9 cellular contexts compared by ENCODE assay signal in the genomic region with DNA sequence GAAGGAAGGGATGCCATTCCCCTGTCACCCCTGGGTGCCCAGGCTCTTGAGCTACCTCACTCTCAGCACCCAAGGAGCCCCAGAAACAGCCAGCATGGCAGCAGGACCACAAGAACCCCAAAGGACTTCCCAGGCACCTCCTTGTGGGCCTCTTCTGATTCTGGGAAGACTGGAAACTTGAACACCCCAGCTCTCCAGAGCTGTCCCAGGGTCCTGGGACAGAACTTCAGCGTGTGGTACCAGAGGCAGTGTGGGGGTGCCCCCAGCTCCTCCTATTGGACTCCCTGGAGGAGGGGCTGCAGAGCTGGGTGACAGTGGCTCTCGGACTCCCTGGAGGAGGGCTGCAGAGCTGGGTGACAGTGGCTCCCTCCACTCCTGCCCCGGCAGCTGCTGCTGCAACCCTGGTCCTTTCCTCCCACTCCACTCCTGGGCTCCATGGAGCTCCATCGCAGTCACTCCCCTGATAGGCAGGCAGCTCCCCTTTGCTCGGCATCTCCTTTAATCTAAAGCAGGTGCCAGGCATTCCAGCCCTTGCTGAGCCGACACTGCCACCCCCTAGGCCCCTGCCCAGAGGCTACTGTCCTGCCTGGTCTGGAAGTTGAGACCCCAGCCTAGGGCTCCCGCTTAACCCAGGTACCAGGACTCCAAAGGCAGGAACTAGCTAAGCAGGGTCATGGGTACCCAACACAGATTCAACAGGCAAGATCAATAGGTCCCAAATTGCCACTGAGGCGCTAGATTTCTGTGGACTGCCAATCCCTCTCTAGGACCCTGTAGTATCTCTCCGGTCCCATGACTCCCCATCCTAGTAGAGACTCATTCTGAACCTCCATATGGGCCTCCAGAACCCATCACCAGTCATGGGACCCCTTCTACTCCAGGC. TPM values are rescaled to one million over a fixed set of nuclear protein-coding genes. Genes with fewer than 3 reads are reported as not detected.
A peak's percentile ranks its signal among the peaks of the same experiment; 100 is the strongest.
DNase-seq lines count a peak whose midpoint lies in the region; FAIRE-seq and TF ChIP-seq lines count a peak whose summit lies in the region.
"Had no signal": no experiment of that assay in that cellular context is flagged by ENCODE, and none has a peak within 500 bp of the region (broad histone marks: within the 10 kb centered on the region; RNA-seq: fewer than 3 reads in every experiment).

No MANE protein-coding gene starts in this region.

- peaks cover 75% of the 10 kb centered on the region for H3K79me2 ChIP-seq in astrocyte (ENCODE audit: insufficient read depth, low read length)
- H3K79me2 ChIP-seq in keratinocyte (ENCODE audit: control insufficient read depth, insufficient read depth, low read length), result peaks cover 66% of the 10 kb centered on the region

- H3K36me3 ChIP-seq in astrocyte (ENCODE audit: insufficient read depth, low read length) (no peaks in the 10 kb centered on the region), keratinocyte (ENCODE audit: control insufficient read depth in 2 of 2, extremely low read depth in 1 of 2, insufficient read depth in 2 of 2, low read length in 2 of 2) (peaks cover 3 to 16% of the 10 kb centered on the region in 2 experiments), stomach smooth muscle (ENCODE audit: control insufficient read depth in 2 of 2, insufficient read depth in 2 of 2, low read length in 2 of 2) (no peaks in the 10 kb centered on the region)

- H3K4me2 ChIP-seq in astrocyte (ENCODE audit: low read length) (peak overlapping the region; percentile 98), keratinocyte (ENCODE audit: control insufficient read depth, extremely low read depth, insufficient read depth, low read depth, low read length) (peak overlapping the region; percentile 83)

- peaks cover 68% of the 10 kb centered on the region for H3K4me1 ChIP-seq in astrocyte (ENCODE audit: insufficient read depth, low read length)
- peaks cover 55% of the 10 kb centered on the region for H3K4me1 ChIP-seq in keratinocyte (ENCODE audit: control insufficient read depth, extremely low read depth, insufficient read depth, low read length)
- peaks cover 79% of the 10 kb centered on the region for H3K4me1 ChIP-seq in stomach smooth muscle (ENCODE audit: control insufficient read depth, insufficient read depth, low read length)

- peak overlapping the region; percentile 95 for H3K4me3 Mint-ChIP-seq in astrocyte (ENCODE audit: unreplicated experiment)

- peak; percentile 23 for DNase-seq in HT-29 (ENCODE audit: low spot score)
- DNase-seq in astrocyte (ENCODE audit: low read depth), result no peak
- no peak for DNase-seq in keratinocyte (ENCODE audit: low read depth, low spot score)
- no peak for DNase-seq in NCI-H526 (lab: John Stamatoyannopoulos, UW)
- DNase-seq in CD1c-positive myeloid dendritic cell (ENCODE audit: extremely low spot score), result no peak
- DNase-seq in NCI-H128 (lab: John Stamatoyannopoulos, UW; ENCODE audit: unreplicated experiment), result no peak
- DNase-seq: activated CD4-positive, alpha-beta T cell treated with anti-CD3 and anti-CD28 coated beads for 1 hour; stimulated activated CD4-positive, alpha-beta T cell treated with anti-CD3 and anti-CD28 coated beads, Interleukin-15, amount 100 ng/mL, for 24 hours had no signal

- H4K20me1 ChIP-seq in astrocyte (ENCODE audit: insufficient read depth, low read length) (peaks cover 52% of the 10 kb centered on the region), keratinocyte (ENCODE audit: control insufficient read depth, extremely low read depth, insufficient read depth, low read length) (peaks cover 8% of the 10 kb centered on the region)

- peak overlapping the region; percentile 83 for H3K27ac Mint-ChIP-seq in astrocyte (ENCODE audit: unreplicated experiment)

- peak overlapping the region; percentile 96 for H3K4me3 ChIP-seq in astrocyte (ENCODE audit: insufficient read depth, low read depth, low read length)
- H3K4me3 ChIP-seq in keratinocyte (ENCODE audit: control insufficient read depth in 2 of 3, extremely low read depth in 1 of 3, insufficient read depth in 2 of 3, low read depth in 1 of 3, low read length in 3 of 3), result peak overlapping the region; percentile 75 to 95 (median 92)
- peak overlapping the region; percentile 99 for H3K4me3 ChIP-seq in stomach smooth muscle (ENCODE audit: low read length in 2 of 2)

- FAIRE-seq in astrocyte (lab: Jason Lieb, UNC) (no peak), keratinocyte (lab: Jason Lieb, UNC) (no peak)

- no peaks in the 10 kb centered on the region for H3K9me1 ChIP-seq in keratinocyte (ENCODE audit: control insufficient read depth, extremely low read depth, insufficient read depth, low read length)

- no peaks in the 10 kb centered on the region for H3K27me3 ChIP-seq in astrocyte (ENCODE audit: insufficient read depth, low read length)
- H3K27me3 ChIP-seq in keratinocyte (ENCODE audit: control insufficient read depth, extremely low read depth, insufficient read depth, low read length), result no peaks in the 10 kb centered on the region
- H3K27me3 ChIP-seq in stomach smooth muscle (ENCODE audit: control insufficient read depth in 1 of 2, insufficient read depth in 2 of 2, low read length in 2 of 2), result no peaks in the 10 kb centered on the region

- H3K4me1 Mint-ChIP-seq in astrocyte (ENCODE audit: low read depth, unreplicated experiment), result peaks cover 38% of the 10 kb centered on the region

- H3K9me3 Mint-ChIP-seq in astrocyte (ENCODE audit: unreplicated experiment), result no peaks in the 10 kb centered on the region

- dilution Hi-C loops in keratinocyte (cut with MboI; ENCODE audit: extremely low pct_ligation_motif_present, low sequenced_read_pairs), result no loop called here

- TF ChIP-seq CTCF in astrocyte (IDR thresholded peaks at IDR 0.05; ENCODE audit: insufficient read depth, low read depth, low read length) (no peak), keratinocyte (optimal IDR thresholded peaks at IDR 0.05 in 1 of 3, IDR thresholded peaks at IDR 0.05 in 1 of 3, conservative IDR thresholded peaks at IDR 0.05 in 1 of 3; ENCODE audit: extremely low read depth in 1 of 3, insufficient read depth in 2 of 3, low read length in 3 of 3) (no peak)

- H3K27me3 Mint-ChIP-seq in astrocyte (ENCODE audit: low read depth, unreplicated experiment), result no peaks in the 10 kb centered on the region

- H3K9ac ChIP-seq in astrocyte (ENCODE audit: low read length) (peak overlapping the region; percentile 97), keratinocyte (ENCODE audit: control insufficient read depth, extremely low read depth, insufficient read depth, low read length) (peak overlapping the region; percentile 97), stomach smooth muscle (ENCODE audit: low read length in 2 of 2) (peak overlapping the region; percentile 90 to 91)

- H2AFZ ChIP-seq in astrocyte (ENCODE audit: low read depth, low read length) (no peak overlapping the region), keratinocyte (ENCODE audit: control insufficient read depth, low read length) (no peak overlapping the region)

- H3K9me3 ChIP-seq in astrocyte (ENCODE audit: insufficient read depth, low read depth, low read length) (no peaks in the 10 kb centered on the region), keratinocyte (ENCODE audit: control insufficient read depth, low read depth, low read length) (no peaks in the 10 kb centered on the region), stomach smooth muscle (ENCODE audit: control insufficient read depth in 2 of 2, low read length in 2 of 2) (no peaks in the 10 kb centered on the region)

- H3K36me3 Mint-ChIP-seq in astrocyte (ENCODE audit: low read depth, unreplicated experiment), result peaks cover 2% of the 10 kb centered on the region

- H3K27ac ChIP-seq in astrocyte (ENCODE audit: low read depth, low read length), result peak overlapping the region; percentile 93
- peak overlapping the region; percentile 86 for H3K27ac ChIP-seq in keratinocyte (ENCODE audit: control insufficient read depth, insufficient read depth, low read length)
- peak overlapping the region; percentile 85 for H3K27ac ChIP-seq in stomach smooth muscle (ENCODE audit: low read length)

RNA-seq across cellular contexts. Expression of a gene that starts 2.7 kb away (rescaled TPM):
- total RNA-seq in HT-29 (2014; rRNA removed; shearing (Covaris generic)), result 77.9 and 94.4 TPM in 2 replicates
- 128 and 138 TPM in 2 replicates for total RNA-seq in astrocyte
- polyA plus RNA-seq in keratinocyte, result 7.7 to 21.3 TPM (median 10.6 TPM) in 3 replicates
- 34.3 TPM for polyA plus RNA-seq in keratinocyte (2011; ENCODE audit: low read depth)
- polyA plus RNA-seq in keratinocyte (2011; cell fraction: cytosol; rRNA removed), result 11.9 and 23.9 TPM in 2 replicates
- polyA plus RNA-seq in keratinocyte (2011; cell fraction: nucleus; rRNA removed), result 70.6 and 95.4 TPM in 2 replicates
- 55.8 and 88.0 TPM in 2 replicates for polyA plus RNA-seq in keratinocyte (2012; ENCODE audit: low replicate concordance)
- 12.1 to 134 TPM (median 12.5 TPM) in 3 replicates for polyA minus RNA-seq in keratinocyte
- polyA minus RNA-seq in keratinocyte (2011; cell fraction: cytosol; rRNA and poly(A)+ RNA removed), result 73.9 TPM
- polyA minus RNA-seq in keratinocyte (2011; cell fraction: nucleus; rRNA and poly(A)+ RNA removed), result 91.6 and 94.2 TPM in 2 replicates

RNA-seq across cellular contexts. Expression of a gene that starts 33.1 kb away (rescaled TPM):
- 0.31 TPM in 1 of 2 replicates, not detected in the other for total RNA-seq in HT-29 (2014; rRNA removed; shearing (Covaris generic))
- total RNA-seq in astrocyte, result 0.43 TPM in 1 of 2 replicates, not detected in the other
- 0.13 to 0.25 TPM (median 0.20 TPM) in 3 replicates for polyA plus RNA-seq in keratinocyte
- polyA plus RNA-seq in keratinocyte (2011; ENCODE audit: low read depth), result not detected
- 0.44 and 0.55 TPM in 2 replicates for polyA plus RNA-seq in keratinocyte (2011; cell fraction: cytosol; rRNA removed)
- 0.17 and 0.50 TPM in 2 replicates for polyA plus RNA-seq in keratinocyte (2011; cell fraction: nucleus; rRNA removed)
- 0.44 and 0.50 TPM in 2 replicates for polyA plus RNA-seq in keratinocyte (2012; ENCODE audit: low replicate concordance)
- polyA minus RNA-seq in keratinocyte, result 1.2 TPM in 1 of 3 replicates, not detected in the others
- polyA minus RNA-seq in keratinocyte (2011; cell fraction: cytosol; rRNA and poly(A)+ RNA removed), result not detected
- not detected in 2 replicates for polyA minus RNA-seq in keratinocyte (2011; cell fraction: nucleus; rRNA and poly(A)+ RNA removed)

RNA-seq across cellular contexts. Expression of a gene that starts 39.3 kb away (rescaled TPM):
- total RNA-seq in HT-29 (2014; rRNA removed; shearing (Covaris generic)), result not detected in 2 replicates
- total RNA-seq in astrocyte, result 0.07 and 0.12 TPM in 2 replicates
- not detected in 3 replicates for polyA plus RNA-seq in keratinocyte
- not detected for polyA plus RNA-seq in keratinocyte (2011; ENCODE audit: low read depth)
- not detected in 2 replicates for polyA plus RNA-seq in keratinocyte (2011; cell fraction: cytosol; rRNA removed)
- polyA plus RNA-seq in keratinocyte (2011; cell fraction: nucleus; rRNA removed), result not detected in 2 replicates
- polyA plus RNA-seq in keratinocyte (2012; ENCODE audit: low replicate concordance), result 0.04 TPM in 1 of 2 replicates, not detected in the other
- not detected in 3 replicates for polyA minus RNA-seq in keratinocyte
- polyA minus RNA-seq in keratinocyte (2011; cell fraction: cytosol; rRNA and poly(A)+ RNA removed), result not detected
- not detected in 2 replicates for polyA minus RNA-seq in keratinocyte (2011; cell fraction: nucleus; rRNA and poly(A)+ RNA removed)

RNA-seq across cellular contexts. Expression of a gene that starts 48.6 kb away (rescaled TPM):
- total RNA-seq in HT-29 (2014; rRNA removed; shearing (Covaris generic)), result not detected in 2 replicates
- not detected in 2 replicates for total RNA-seq in astrocyte
- polyA plus RNA-seq in keratinocyte, result not detected in 3 replicates
- not detected for polyA plus RNA-seq in keratinocyte (2011; ENCODE audit: low read depth)
- polyA plus RNA-seq in keratinocyte (2011; cell fraction: cytosol; rRNA removed), result not detected in 2 replicates
- not detected in 2 replicates for polyA plus RNA-seq in keratinocyte (2011; cell fraction: nucleus; rRNA removed)
- not detected in 2 replicates for polyA plus RNA-seq in keratinocyte (2012; ENCODE audit: low replicate concordance)
- polyA minus RNA-seq in keratinocyte, result not detected in 3 replicates
- polyA minus RNA-seq in keratinocyte (2011; cell fraction: cytosol; rRNA and poly(A)+ RNA removed), result not detected
- not detected in 2 replicates for polyA minus RNA-seq in keratinocyte (2011; cell fraction: nucleus; rRNA and poly(A)+ RNA removed)
